2 cellular contexts compared by ENCODE assay signal in the genomic region with DNA sequence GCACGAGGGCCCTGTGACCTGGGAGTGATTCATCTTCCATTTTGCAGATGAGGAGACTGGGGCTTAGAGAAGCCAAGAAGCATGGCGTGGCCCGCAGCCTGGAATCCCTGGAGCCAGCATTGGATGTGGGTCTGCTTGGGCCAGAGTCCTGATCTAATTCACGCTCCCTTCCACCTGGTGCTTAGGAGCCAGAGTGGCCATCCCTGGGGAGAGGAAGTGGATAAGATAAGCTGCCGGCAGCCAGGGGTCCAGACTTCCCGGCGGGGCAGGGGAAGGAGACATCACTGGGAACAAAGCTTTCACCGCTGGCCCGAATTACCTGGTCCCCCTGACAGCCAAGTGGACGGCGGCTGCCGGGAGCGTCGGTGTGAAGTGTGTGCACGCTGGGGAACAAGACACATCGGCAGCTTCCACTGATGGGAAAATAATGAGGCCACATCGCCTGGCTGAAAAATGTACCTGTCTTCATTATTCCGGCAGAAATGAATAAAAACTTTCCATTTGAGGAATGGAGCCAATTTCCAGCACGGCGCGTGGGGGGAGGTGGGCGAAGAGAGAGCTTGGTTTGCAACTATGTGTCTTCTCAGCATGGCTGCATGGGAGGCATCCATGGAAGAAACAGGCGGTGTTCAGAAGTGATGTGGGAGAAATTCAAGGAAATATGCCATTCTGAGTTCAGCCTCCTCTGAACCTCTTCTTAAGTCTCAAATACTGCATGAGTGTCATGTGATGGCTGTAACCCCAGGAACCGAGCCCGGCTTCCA.
TF ChIP-seq lines count a peak whose summit lies in the region.

No MANE protein-coding gene starts in this region.

TF ChIP-seq in HCT116, 20 proteins besides CTCF, POLR2A, EP300 and RAD21 (continued from another document):
- TF ChIP-seq, protein P1, sequence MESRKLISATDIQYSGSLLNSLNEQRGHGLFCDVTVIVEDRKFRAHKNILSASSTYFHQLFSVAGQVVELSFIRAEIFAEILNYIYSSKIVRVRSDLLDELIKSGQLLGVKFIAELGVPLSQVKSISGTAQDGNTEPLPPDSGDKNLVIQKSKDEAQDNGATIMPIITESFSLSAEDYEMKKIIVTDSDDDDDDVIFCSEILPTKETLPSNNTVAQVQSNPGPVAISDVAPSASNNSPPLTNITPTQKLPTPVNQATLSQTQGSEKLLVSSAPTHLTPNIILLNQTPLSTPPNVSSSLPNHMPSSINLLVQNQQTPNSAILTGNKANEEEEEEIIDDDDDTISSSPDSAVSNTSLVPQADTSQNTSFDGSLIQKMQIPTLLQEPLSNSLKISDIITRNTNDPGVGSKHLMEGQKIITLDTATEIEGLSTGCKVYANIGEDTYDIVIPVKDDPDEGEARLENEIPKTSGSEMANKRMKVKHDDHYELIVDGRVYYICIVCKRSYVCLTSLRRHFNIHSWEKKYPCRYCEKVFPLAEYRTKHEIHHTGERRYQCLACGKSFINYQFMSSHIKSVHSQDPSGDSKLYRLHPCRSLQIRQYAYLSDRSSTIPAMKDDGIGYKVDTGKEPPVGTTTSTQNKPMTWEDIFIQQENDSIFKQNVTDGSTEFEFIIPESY (IDR thresholded peaks at IDR 0.05; ENCODE audit: extremely low read depth, insufficient replicate concordance, low read length), result no peak
- TF ChIP-seq TCF7L2 (IDR thresholded peaks at IDR 0.05; ENCODE audit: borderline replicate concordance, extremely low read depth, insufficient read depth, insufficient read length), result no peak

TF ChIP-seq in SK-N-SH, 30 proteins besides CTCF, POLR2A, EP300 and RAD21 (continued from another document):
- TF ChIP-seq TAF1 (IDR thresholded peaks at IDR 0.05; ENCODE audit: borderline replicate concordance, low read depth, low read length) (no peak), TCF12 (IDR thresholded peaks at IDR 0.05) (no peak), NFIC (IDR thresholded peaks at IDR 0.05; ENCODE audit: borderline replicate concordance) (no peak), RCOR1 (IDR thresholded peaks at IDR 0.05; ENCODE audit: low read length) (no peak), FOXJ3 (CRISPR knock-in tag; IDR thresholded peaks at IDR 0.05) (no peak), TEAD4 (IDR thresholded peaks at IDR 0.05; ENCODE audit: borderline replicate concordance, insufficient read depth) (no peak), RFX5 (IDR thresholded peaks at IDR 0.05; ENCODE audit: low read length) (no peak), MXI1 (IDR thresholded peaks at IDR 0.05; ENCODE audit: low read depth, low read length) (no peak), CHD2 (IDR thresholded peaks at IDR 0.05; ENCODE audit: low read length, partially characterized antibody) (no peak)
- TF ChIP-seq, protein P2, sequence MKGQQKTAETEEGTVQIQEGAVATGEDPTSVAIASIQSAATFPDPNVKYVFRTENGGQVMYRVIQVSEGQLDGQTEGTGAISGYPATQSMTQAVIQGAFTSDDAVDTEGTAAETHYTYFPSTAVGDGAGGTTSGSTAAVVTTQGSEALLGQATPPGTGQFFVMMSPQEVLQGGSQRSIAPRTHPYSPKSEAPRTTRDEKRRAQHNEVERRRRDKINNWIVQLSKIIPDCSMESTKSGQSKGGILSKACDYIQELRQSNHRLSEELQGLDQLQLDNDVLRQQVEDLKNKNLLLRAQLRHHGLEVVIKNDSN (IDR thresholded peaks at IDR 0.05; ENCODE audit: borderline replicate concordance, low read depth), result no peak
